In genomic region chr20:26010224-26010941, GRCh38 we compare ENCODE assay signal across 8 cellular contexts.
DNase-seq lines count a peak whose midpoint lies in the region; ATAC-seq and TF ChIP-seq lines count a peak whose summit lies in the region.
"Not testable (repeated sequence)": the region's sequence is repeated elsewhere in the genome, so short reads cannot be mapped to it uniquely, and the experiment has no call there.

No MANE protein-coding gene starts in this region.

- not testable (repeated sequence) for H3K23ac ChIP-seq in H9 (ENCODE audit: insufficient read length, low read depth, low read length)

- H3K4me3 Mint-ChIP-seq in H9, result peak overlapping the region; percentile 96 to 97
- peak overlapping the region; percentile 94 for H3K4me3 Mint-ChIP-seq in activated naive CD8-positive, alpha-beta T cell treated with anti-CD3 and anti-CD28 coated beads for 36 hours
- H3K4me3 Mint-ChIP-seq in naive thymus-derived CD8-positive, alpha-beta T cell, result peak overlapping the region; percentile 85 to 100 (median 94)
- peak overlapping the region; percentile 96 for H3K4me3 Mint-ChIP-seq in stimulated activated memory B cell treated with anti-CD40 and anti-IgM and Interleukin-4, amounts not matched to agents 10 μg/mL and 1 μg/mL and 100 μg/mL, for 72 hours

- not testable (repeated sequence) for H4K8ac ChIP-seq in H9 (replicated peaks; ENCODE audit: insufficient read length, low read depth, low read length)

- not testable (repeated sequence) for H3K9me3 Mint-ChIP-seq in H9; activated naive CD8-positive, alpha-beta T cell treated with anti-CD3 and anti-CD28 coated beads for 36 hours; naive thymus-derived CD8-positive, alpha-beta T cell; stimulated activated memory B cell treated with anti-CD40 and anti-IgM and Interleukin-4, amounts not matched to agents 10 μg/mL and 1 μg/mL and 100 μg/mL, for 72 hours

- POLR2A ChIA-PET in AG04449 (lab: Yijun Ruan, JAX); naive thymus-derived CD8-positive, alpha-beta T cell (lab: Charles Lee): not testable (repeated sequence)

- H4K91ac ChIP-seq in H9 (ENCODE audit: insufficient read length, low read depth, low read length), result not testable (repeated sequence)

- peak overlapping the region; percentile 93 to 96 (median 95) for H3K27ac Mint-ChIP-seq in H9
- peak overlapping the region; percentile 87 for H3K27ac Mint-ChIP-seq in activated naive CD8-positive, alpha-beta T cell treated with anti-CD3 and anti-CD28 coated beads for 36 hours
- peak overlapping the region; percentile 70 to 98 (median 89) for H3K27ac Mint-ChIP-seq in naive thymus-derived CD8-positive, alpha-beta T cell
- H3K27ac Mint-ChIP-seq in stimulated activated memory B cell treated with anti-CD40 and anti-IgM and Interleukin-4, amounts not matched to agents 10 μg/mL and 1 μg/mL and 100 μg/mL, for 72 hours, result peak overlapping the region; percentile 95

- H3K18ac ChIP-seq in H9 (ENCODE audit: insufficient read length, low read depth, low read length), result peak overlapping the region; percentile 78

- not testable (repeated sequence) for H2BK20ac ChIP-seq in H9 (ENCODE audit: low read depth, low read length, poor library complexity, severe bottlenecking)

- not testable (repeated sequence) for H4K5ac ChIP-seq in H9 (ENCODE audit: insufficient read length, low read depth, low read length)

- not testable (repeated sequence) for H2AFZ ChIP-seq in H9 (ENCODE audit: low read length)

- not testable (repeated sequence) for DNase-seq in AG04449 (ENCODE audit: low read depth, low spot score); H9; activated naive CD8-positive, alpha-beta T cell treated with anti-CD3 and anti-CD28 coated beads for 36 hours; naive thymus-derived CD8-positive, alpha-beta T cell
- peak in 1 of 2 experiments; percentile 46 for DNase-seq in SJCRH30

- not testable (repeated sequence) for H3K4me1 ChIP-seq in H9 (ENCODE audit: insufficient read depth, low read length); SJCRH30; ectodermal cell (ENCODE audit: control insufficient read depth, insufficient read depth, low read length); iPS-20b (ENCODE audit: insufficient read depth, low read length)

- not testable (repeated sequence) for H2BK15ac ChIP-seq in H9 (ENCODE audit: low read depth, low read length)

- not testable (repeated sequence) for H2BK5ac ChIP-seq in H9 (ENCODE audit: insufficient read length, low read length)

- H3K56ac ChIP-seq in H9 (ENCODE audit: insufficient read length, low read depth, low read length), result not testable (repeated sequence)

- H3K9me3 ChIP-seq in H9 (ENCODE audit: control insufficient read depth, low read depth, low read length); SJCRH30 (replicated peaks); ectodermal cell (ENCODE audit: control insufficient read depth, low read length); iPS-20b (ENCODE audit: insufficient read depth, low read depth, low read length): not testable (repeated sequence)

- not testable (repeated sequence) for H3K79me1 ChIP-seq in H9 (ENCODE audit: insufficient read depth, low read depth, low read length, poor library complexity, severe bottlenecking)

- H2BK12ac ChIP-seq in H9 (ENCODE audit: insufficient read length, low read depth, low read length), result not testable (repeated sequence)

- not testable (repeated sequence) for H3K79me2 ChIP-seq in H9 (ENCODE audit: insufficient read depth, low read length)

- not testable (repeated sequence) for H3K4ac ChIP-seq in H9 (ENCODE audit: low read depth, low read length)

- not testable (repeated sequence) for H3K23me2 ChIP-seq in H9 (ENCODE audit: insufficient read length, low read depth, low read length, poor library complexity, severe bottlenecking)

- H3K9ac ChIP-seq in H9 (ENCODE audit: extremely low read depth, insufficient read length, low read length), result not testable (repeated sequence)
- peak overlapping the region; percentile 68 for H3K9ac ChIP-seq in iPS-20b (ENCODE audit: low read depth, low read length)

- H3K4me3 ChIP-seq in AG04449 (ENCODE audit: low read depth, low read length) (peak overlapping the region; percentile 65), SJCRH30 (peak overlapping the region; percentile 92), ectodermal cell (ENCODE audit: insufficient read depth, low read depth, low read length) (peak overlapping the region; percentile 59), iPS-20b (ENCODE audit: low read length) (peak overlapping the region; percentile 62)

- H3K27me3 ChIP-seq in H9 (ENCODE audit: insufficient read depth, low read length); SJCRH30; ectodermal cell (ENCODE audit: control insufficient read depth, insufficient read depth, low read length, poor library complexity, severe bottlenecking); iPS-20b (ENCODE audit: insufficient read depth, low read length): not testable (repeated sequence)

- H2BK120ac ChIP-seq in H9 (ENCODE audit: low read depth, low read length, poor library complexity, severe bottlenecking), result peak overlapping the region; percentile 91

- H3K27me3 Mint-ChIP-seq in H9 (ENCODE audit: low read depth); activated naive CD8-positive, alpha-beta T cell treated with anti-CD3 and anti-CD28 coated beads for 36 hours; naive thymus-derived CD8-positive, alpha-beta T cell; stimulated activated memory B cell treated with anti-CD40 and anti-IgM and Interleukin-4, amounts not matched to agents 10 μg/mL and 1 μg/mL and 100 μg/mL, for 72 hours: not testable (repeated sequence)

- not testable (repeated sequence) for ATAC-seq in naive thymus-derived CD8-positive, alpha-beta T cell; stimulated activated memory B cell treated with anti-CD40 and anti-IgM and Interleukin-4, amounts not matched to agents 10 μg/mL and 1 μg/mL and 100 μg/mL, for 72 hours

- H2AK5ac ChIP-seq in H9 (ENCODE audit: insufficient read length, low read length), result not testable (repeated sequence)

- not testable (repeated sequence) for H3K27ac ChIP-seq in H9 (ENCODE audit: insufficient read length, low read depth, low read length); iPS-20b (ENCODE audit: low read length)
- H3K27ac ChIP-seq in SJCRH30 (peak overlapping the region; percentile 72), ectodermal cell (ENCODE audit: insufficient read depth, low read depth, low read length, poor library complexity, severe bottlenecking) (peak overlapping the region; percentile 95)

- H3K4me1 Mint-ChIP-seq in H9; activated naive CD8-positive, alpha-beta T cell treated with anti-CD3 and anti-CD28 coated beads for 36 hours; naive thymus-derived CD8-positive, alpha-beta T cell: not testable (repeated sequence)
- peaks cover 11% of the 10 kb centered on the region for H3K4me1 Mint-ChIP-seq in stimulated activated memory B cell treated with anti-CD40 and anti-IgM and Interleukin-4, amounts not matched to agents 10 μg/mL and 1 μg/mL and 100 μg/mL, for 72 hours

- not testable (repeated sequence) for H3K36me3 Mint-ChIP-seq in H9 (ENCODE audit: insufficient read depth in 1 of 3, low read depth in 3 of 3); activated naive CD8-positive, alpha-beta T cell treated with anti-CD3 and anti-CD28 coated beads for 36 hours; naive thymus-derived CD8-positive, alpha-beta T cell; stimulated activated memory B cell treated with anti-CD40 and anti-IgM and Interleukin-4, amounts not matched to agents 10 μg/mL and 1 μg/mL and 100 μg/mL, for 72 hours

- not testable (repeated sequence) for TF ChIP-seq CTCF in AG04449 (IDR thresholded peaks at IDR 0.05; ENCODE audit: insufficient read depth, low read length, missing control alignments); H9 (conservative IDR thresholded peaks at IDR 0.05)

- peak overlapping the region; percentile 91; the same call in 1 of the 2 replicates for H3K14ac ChIP-seq in H9 (ENCODE audit: insufficient read depth, low read length)

- H4K20me1 ChIP-seq in H9 (ENCODE audit: control insufficient read depth, insufficient read depth, insufficient read length), result not testable (repeated sequence)

- H3T11ph ChIP-seq in H9 (ENCODE audit: low read length), result not testable (repeated sequence)

- WGBS in H9 (ENCODE audit: extremely low coverage, insufficient read length, low lambda C conversion rate), result no CpG with 5 or more reads among the region's 13 CpGs
- WGBS in ectodermal cell, 2 experiments, result 18 to 20% methylated on average over 7 of the region's 13 CpGs

- not testable (repeated sequence) for H3K4me2 ChIP-seq in H9 (ENCODE audit: insufficient read depth, insufficient read length, low read length)

- CTCF ChIA-PET in AG04449 (lab: Yijun Ruan, JAX), result not testable (repeated sequence)

- H3K36me3 ChIP-seq in SJCRH30; ectodermal cell (ENCODE audit: control insufficient read depth, insufficient read depth, low read length); iPS-20b (ENCODE audit: insufficient read depth, low read depth, low read length): not testable (repeated sequence)
